In genomic region chr6:63553208-63553607, GRCh38 we compare ENCODE assay signal across 11 cellular contexts. TPM values are rescaled to one million over a fixed set of nuclear protein-coding genes. Genes with fewer than 3 reads are reported as not detected.
A peak's percentile ranks its signal among the peaks of the same experiment; 100 is the strongest.
DNase-seq lines count a peak whose midpoint lies in the region; ATAC-seq, FAIRE-seq and TF ChIP-seq lines count a peak whose summit lies in the region.
"Had no signal": no experiment of that assay in that cellular context is flagged by ENCODE, and none has a peak within 500 bp of the region (broad histone marks: within the 10 kb centered on the region; RNA-seq: fewer than 3 reads in every experiment).

No MANE protein-coding gene starts in this region.

- H3K27me3 ChIP-seq in brain microvascular endothelial cell (replicated peaks): no peaks in the 10 kb centered on the region

- DNase-seq in GM10248 (ENCODE audit: extremely low spot score): peak; percentile 46
- DNase-seq in GM19239 (ENCODE audit: insufficient read length, low spot score): peak; percentile 54
- DNase-seq in posterior vena cava (ENCODE audit: low spot score): no peak
- no peak for DNase-seq in coronary artery (ENCODE audit: low spot score)
- DNase-seq in brain microvascular endothelial cell: no peak
- DNase-seq in activated CD4-positive, alpha-beta memory T cell treated with anti-CD3 and anti-CD28 coated beads, Interleukin-2, amount 10 ng/mL, durations not matched to agents 7 days and 5 days: no peak
- DNase-seq: NCI-H2029 treated with DMSO at 0.1 percent for 48 hours, RPMI8226 had no signal

- intact Hi-C loops in posterior vena cava (cut with DNase I): no loop called here

- no peaks in the 10 kb centered on the region for H3K36me3 ChIP-seq in brain microvascular endothelial cell (replicated peaks)

- H3K9me3 Mint-ChIP-seq in activated CD4-positive, alpha-beta memory T cell treated with anti-CD3 and anti-CD28 coated beads, Interleukin-2, amount 10 ng/mL, durations not matched to agents 7 days and 5 days: no peaks in the 10 kb centered on the region

- no peak overlapping the region for H3K27ac Mint-ChIP-seq in activated CD4-positive, alpha-beta memory T cell treated with anti-CD3 and anti-CD28 coated beads, Interleukin-2, amount 10 ng/mL, durations not matched to agents 7 days and 5 days

- ATAC-seq in HG02678 (IDR thresholded peaks at IDR 0.05; ENCODE audit: unreplicated experiment) (peak; percentile 97), HG03460 (IDR thresholded peaks at IDR 0.05; ENCODE audit: unreplicated experiment) (peak; percentile 98)
- ATAC-seq: esophagus mucosa had no signal

- peaks cover 6% of the 10 kb centered on the region for H3K4me1 Mint-ChIP-seq in activated CD4-positive, alpha-beta memory T cell treated with anti-CD3 and anti-CD28 coated beads, Interleukin-2, amount 10 ng/mL, durations not matched to agents 7 days and 5 days

- POLR2A ChIA-PET in GM10248 (lab: Yijun Ruan, JAX): no interaction called here
- POLR2A ChIA-PET in activated CD4-positive, alpha-beta memory T cell treated with anti-CD3 and anti-CD28 coated beads, Interleukin-2, amount 10 ng/mL, durations not matched to agents 7 days and 5 days (lab: Charles Lee): interaction anchor here (0.8 kb wide), 1 partner anchor 65 kb away, joined by 3 read pairs; no protein-coding TSS in a partner anchor

- no peak for TF ChIP-seq CTCF in GM10248 (IDR thresholded peaks at IDR 0.05; ENCODE audit: control extremely low read depth, extremely low read depth, low read depth, missing control alignments)
- TF ChIP-seq CTCF in coronary artery (IDR thresholded peaks at IDR 0.05): no peak
- no peak for TF ChIP-seq CTCF in brain microvascular endothelial cell (IDR thresholded peaks at IDR 0.05; ENCODE audit: low read depth, low read length, missing control alignments)

- no peak overlapping the region for H3K4me3 ChIP-seq in coronary artery
- H3K4me3 ChIP-seq in brain microvascular endothelial cell (ENCODE audit: low read depth, low read length): no peak overlapping the region

- CTCF ChIA-PET in GM10248 (lab: Yijun Ruan, JAX): interaction anchor here (1.0 to 1.7 kb wide), 5 partner anchors 13 to 201 kb away, joined by 3 to 5 read pairs (median 3); no protein-coding TSS in a partner anchor
- CTCF ChIA-PET in activated CD4-positive, alpha-beta memory T cell treated with anti-CD3 and anti-CD28 coated beads, Interleukin-2, amount 10 ng/mL, durations not matched to agents 7 days and 5 days (lab: Charles Lee): interaction anchor here (0.9 kb wide), 1 partner anchor 45 kb away, joined by 3 read pairs; no protein-coding TSS in a partner anchor

- in situ Hi-C loops in brain microvascular endothelial cell (cut with HindIII; ENCODE audit: low pct_ligation_motif_present, low sequenced_read_pairs): no loop called here

- H3K4me3 Mint-ChIP-seq in activated CD4-positive, alpha-beta memory T cell treated with anti-CD3 and anti-CD28 coated beads, Interleukin-2, amount 10 ng/mL, durations not matched to agents 7 days and 5 days: no peak overlapping the region

- H3K36me3 Mint-ChIP-seq in activated CD4-positive, alpha-beta memory T cell treated with anti-CD3 and anti-CD28 coated beads, Interleukin-2, amount 10 ng/mL, durations not matched to agents 7 days and 5 days (ENCODE audit: low read depth): no peaks in the 10 kb centered on the region

- no peak overlapping the region for H3K27ac ChIP-seq in coronary artery
- H3K27ac ChIP-seq in brain microvascular endothelial cell: no peak overlapping the region

- peak; percentile 98 for FAIRE-seq in GM19239 (lab: Jason Lieb, UNC)

- peaks cover 20% of the 10 kb centered on the region for H3K27me3 Mint-ChIP-seq in activated CD4-positive, alpha-beta memory T cell treated with anti-CD3 and anti-CD28 coated beads, Interleukin-2, amount 10 ng/mL, durations not matched to agents 7 days and 5 days

RNA-seq across cellular contexts. Expression of gene PTP4A1, which starts 19.1 kb away (rescaled TPM):
- total RNA-seq in posterior vena cava: 10 to 100 TPM; 18.2 to 27.5 TPM
- total RNA-seq in activated CD4-positive, alpha-beta memory T cell treated with anti-CD3 and anti-CD28 coated beads, Interleukin-2, amount 10 ng/mL, durations not matched to agents 7 days and 5 days: 10 to 100 TPM; 62.7 to 63.7 TPM

Comparison
In these comparisons a context has a peak if more than half of its experiments do, and no peak if none do; other contexts are left out.
1. DNase-seq: peak in GM10248 (single experiment) and GM19239 (single experiment); none in posterior vena cava (single experiment), coronary artery (single experiment), brain microvascular endothelial cell (single experiment) and activated CD4-positive, alpha-beta memory T cell treated with anti-CD3 and anti-CD28 coated beads, Interleukin-2, amount 10 ng/mL, durations not matched to agents 7 days and 5 days (single experiment).